1 cellular context compared by ENCODE assay signal in the genomic region with DNA sequence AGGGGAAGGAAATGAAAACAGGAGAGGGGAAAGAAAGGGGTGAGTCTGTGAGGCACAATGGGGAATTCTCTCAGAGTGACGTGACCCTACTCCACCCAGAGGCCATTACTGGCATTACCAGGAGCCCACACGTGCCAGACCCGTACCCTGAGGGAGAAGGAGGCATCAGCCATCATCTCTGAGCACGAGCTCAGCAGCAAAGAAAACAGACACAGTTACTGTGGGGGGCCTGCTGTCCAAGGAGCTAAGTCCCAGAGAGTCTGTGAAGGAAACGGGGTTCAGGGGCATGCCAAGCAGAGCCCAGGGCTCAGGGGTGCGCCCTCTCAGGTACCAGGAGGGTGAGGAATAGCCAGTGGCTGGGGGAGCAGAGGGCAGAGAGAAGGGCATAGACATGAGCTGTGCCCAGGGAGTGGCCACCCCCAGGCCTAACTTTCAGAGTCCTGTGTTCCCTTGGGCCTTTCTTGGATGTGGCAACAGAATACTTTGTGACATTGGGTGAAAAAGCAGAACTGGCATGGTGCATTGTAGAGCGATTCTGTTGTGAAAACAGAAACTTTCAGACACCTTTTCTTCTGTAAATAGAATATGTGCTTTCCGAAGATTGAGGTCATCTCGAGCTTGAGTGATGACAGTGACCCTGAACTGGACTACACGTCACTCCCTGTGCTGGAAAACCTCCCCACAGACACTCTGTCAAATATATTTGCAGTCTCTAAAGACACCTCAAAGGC.
A peak's percentile ranks its signal among the peaks of the same experiment; 100 is the strongest.
TF ChIP-seq lines count a peak whose summit lies in the region.

No MANE protein-coding gene starts in this region.

TF ChIP-seq in HepG2, 621 proteins besides CTCF, POLR2A, EP300 and RAD21 (continued from another document and continues in another):
- TF ChIP-seq, protein P1, sequence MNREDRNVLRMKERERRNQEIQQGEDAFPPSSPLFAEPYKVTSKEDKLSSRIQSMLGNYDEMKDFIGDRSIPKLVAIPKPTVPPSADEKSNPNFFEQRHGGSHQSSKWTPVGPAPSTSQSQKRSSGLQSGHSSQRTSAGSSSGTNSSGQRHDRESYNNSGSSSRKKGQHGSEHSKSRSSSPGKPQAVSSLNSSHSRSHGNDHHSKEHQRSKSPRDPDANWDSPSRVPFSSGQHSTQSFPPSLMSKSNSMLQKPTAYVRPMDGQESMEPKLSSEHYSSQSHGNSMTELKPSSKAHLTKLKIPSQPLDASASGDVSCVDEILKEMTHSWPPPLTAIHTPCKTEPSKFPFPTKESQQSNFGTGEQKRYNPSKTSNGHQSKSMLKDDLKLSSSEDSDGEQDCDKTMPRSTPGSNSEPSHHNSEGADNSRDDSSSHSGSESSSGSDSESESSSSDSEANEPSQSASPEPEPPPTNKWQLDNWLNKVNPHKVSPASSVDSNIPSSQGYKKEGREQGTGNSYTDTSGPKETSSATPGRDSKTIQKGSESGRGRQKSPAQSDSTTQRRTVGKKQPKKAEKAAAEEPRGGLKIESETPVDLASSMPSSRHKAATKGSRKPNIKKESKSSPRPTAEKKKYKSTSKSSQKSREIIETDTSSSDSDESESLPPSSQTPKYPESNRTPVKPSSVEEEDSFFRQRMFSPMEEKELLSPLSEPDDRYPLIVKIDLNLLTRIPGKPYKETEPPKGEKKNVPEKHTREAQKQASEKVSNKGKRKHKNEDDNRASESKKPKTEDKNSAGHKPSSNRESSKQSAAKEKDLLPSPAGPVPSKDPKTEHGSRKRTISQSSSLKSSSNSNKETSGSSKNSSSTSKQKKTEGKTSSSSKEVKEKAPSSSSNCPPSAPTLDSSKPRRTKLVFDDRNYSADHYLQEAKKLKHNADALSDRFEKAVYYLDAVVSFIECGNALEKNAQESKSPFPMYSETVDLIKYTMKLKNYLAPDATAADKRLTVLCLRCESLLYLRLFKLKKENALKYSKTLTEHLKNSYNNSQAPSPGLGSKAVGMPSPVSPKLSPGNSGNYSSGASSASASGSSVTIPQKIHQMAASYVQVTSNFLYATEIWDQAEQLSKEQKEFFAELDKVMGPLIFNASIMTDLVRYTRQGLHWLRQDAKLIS (CRISPR knock-in tag; IDR thresholded peaks at IDR 0.05) = no peak
- TF ChIP-seq, protein P2, sequence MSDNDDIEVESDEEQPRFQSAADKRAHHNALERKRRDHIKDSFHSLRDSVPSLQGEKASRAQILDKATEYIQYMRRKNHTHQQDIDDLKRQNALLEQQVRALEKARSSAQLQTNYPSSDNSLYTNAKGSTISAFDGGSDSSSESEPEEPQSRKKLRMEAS (IDR thresholded peaks at IDR 0.05) = peak; percentile 60; the same call in 1 of the 2 replicates
- TF ChIP-seq RFXAP (CRISPR knock-in tag; IDR thresholded peaks at IDR 0.05; ENCODE audit: borderline replicate concordance) = no peak
- 0 out of 2 replicates have a peak, but pooled peaks have one; percentile 14 for TF ChIP-seq GABPB1 (CRISPR knock-in tag; IDR thresholded peaks at IDR 0.05)
- peak; percentile 92 for TF ChIP-seq STAG1 (CRISPR knock-in tag; IDR thresholded peaks at IDR 0.05)
- no peak for TF ChIP-seq ZNF274 (CRISPR knock-in tag; IDR thresholded peaks at IDR 0.05)
- TF ChIP-seq ZNF512B (CRISPR knock-in tag; IDR thresholded peaks at IDR 0.05; ENCODE audit: borderline replicate concordance) = no peak
- TF ChIP-seq BCL6 (CRISPR knock-in tag; IDR thresholded peaks at IDR 0.05) = no peak
- TF ChIP-seq HIVEP1 (CRISPR knock-in tag; IDR thresholded peaks at IDR 0.05) = no peak
- peak; percentile 49; the same call in 1 of the 2 replicates for TF ChIP-seq KDM2A (CRISPR knock-in tag; IDR thresholded peaks at IDR 0.05; ENCODE audit: borderline replicate concordance, low read depth)
- no peak for TF ChIP-seq ZFP41 (CRISPR knock-in tag; IDR thresholded peaks at IDR 0.05; ENCODE audit: borderline replicate concordance)
- TF ChIP-seq, protein P3, sequence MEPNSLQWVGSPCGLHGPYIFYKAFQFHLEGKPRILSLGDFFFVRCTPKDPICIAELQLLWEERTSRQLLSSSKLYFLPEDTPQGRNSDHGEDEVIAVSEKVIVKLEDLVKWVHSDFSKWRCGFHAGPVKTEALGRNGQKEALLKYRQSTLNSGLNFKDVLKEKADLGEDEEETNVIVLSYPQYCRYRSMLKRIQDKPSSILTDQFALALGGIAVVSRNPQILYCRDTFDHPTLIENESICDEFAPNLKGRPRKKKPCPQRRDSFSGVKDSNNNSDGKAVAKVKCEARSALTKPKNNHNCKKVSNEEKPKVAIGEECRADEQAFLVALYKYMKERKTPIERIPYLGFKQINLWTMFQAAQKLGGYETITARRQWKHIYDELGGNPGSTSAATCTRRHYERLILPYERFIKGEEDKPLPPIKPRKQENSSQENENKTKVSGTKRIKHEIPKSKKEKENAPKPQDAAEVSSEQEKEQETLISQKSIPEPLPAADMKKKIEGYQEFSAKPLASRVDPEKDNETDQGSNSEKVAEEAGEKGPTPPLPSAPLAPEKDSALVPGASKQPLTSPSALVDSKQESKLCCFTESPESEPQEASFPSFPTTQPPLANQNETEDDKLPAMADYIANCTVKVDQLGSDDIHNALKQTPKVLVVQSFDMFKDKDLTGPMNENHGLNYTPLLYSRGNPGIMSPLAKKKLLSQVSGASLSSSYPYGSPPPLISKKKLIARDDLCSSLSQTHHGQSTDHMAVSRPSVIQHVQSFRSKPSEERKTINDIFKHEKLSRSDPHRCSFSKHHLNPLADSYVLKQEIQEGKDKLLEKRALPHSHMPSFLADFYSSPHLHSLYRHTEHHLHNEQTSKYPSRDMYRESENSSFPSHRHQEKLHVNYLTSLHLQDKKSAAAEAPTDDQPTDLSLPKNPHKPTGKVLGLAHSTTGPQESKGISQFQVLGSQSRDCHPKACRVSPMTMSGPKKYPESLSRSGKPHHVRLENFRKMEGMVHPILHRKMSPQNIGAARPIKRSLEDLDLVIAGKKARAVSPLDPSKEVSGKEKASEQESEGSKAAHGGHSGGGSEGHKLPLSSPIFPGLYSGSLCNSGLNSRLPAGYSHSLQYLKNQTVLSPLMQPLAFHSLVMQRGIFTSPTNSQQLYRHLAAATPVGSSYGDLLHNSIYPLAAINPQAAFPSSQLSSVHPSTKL (CRISPR knock-in tag; IDR thresholded peaks at IDR 0.05) = peak; percentile 40; the same call in 1 of the 2 replicates
- TF ChIP-seq BRD4 (CRISPR knock-in tag; IDR thresholded peaks at IDR 0.05) = no peak
- TF ChIP-seq ZNF501 (CRISPR knock-in tag; IDR thresholded peaks at IDR 0.05) = peak; percentile 36; the same call in 1 of the 2 replicates
- TF ChIP-seq, protein P4, sequence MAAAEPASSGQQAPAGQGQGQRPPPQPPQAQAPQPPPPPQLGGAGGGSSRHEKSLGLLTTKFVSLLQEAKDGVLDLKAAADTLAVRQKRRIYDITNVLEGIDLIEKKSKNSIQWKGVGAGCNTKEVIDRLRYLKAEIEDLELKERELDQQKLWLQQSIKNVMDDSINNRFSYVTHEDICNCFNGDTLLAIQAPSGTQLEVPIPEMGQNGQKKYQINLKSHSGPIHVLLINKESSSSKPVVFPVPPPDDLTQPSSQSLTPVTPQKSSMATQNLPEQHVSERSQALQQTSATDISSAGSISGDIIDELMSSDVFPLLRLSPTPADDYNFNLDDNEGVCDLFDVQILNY (CRISPR knock-in tag; conservative IDR thresholded peaks at IDR 0.05) = no peak
- no peak for TF ChIP-seq ZNF777 (CRISPR knock-in tag; IDR thresholded peaks at IDR 0.05)
- TF ChIP-seq EZH2 (conservative IDR thresholded peaks at IDR 0.05; ENCODE audit: low read depth, low read length) = no peak
- TF ChIP-seq, protein P5, sequence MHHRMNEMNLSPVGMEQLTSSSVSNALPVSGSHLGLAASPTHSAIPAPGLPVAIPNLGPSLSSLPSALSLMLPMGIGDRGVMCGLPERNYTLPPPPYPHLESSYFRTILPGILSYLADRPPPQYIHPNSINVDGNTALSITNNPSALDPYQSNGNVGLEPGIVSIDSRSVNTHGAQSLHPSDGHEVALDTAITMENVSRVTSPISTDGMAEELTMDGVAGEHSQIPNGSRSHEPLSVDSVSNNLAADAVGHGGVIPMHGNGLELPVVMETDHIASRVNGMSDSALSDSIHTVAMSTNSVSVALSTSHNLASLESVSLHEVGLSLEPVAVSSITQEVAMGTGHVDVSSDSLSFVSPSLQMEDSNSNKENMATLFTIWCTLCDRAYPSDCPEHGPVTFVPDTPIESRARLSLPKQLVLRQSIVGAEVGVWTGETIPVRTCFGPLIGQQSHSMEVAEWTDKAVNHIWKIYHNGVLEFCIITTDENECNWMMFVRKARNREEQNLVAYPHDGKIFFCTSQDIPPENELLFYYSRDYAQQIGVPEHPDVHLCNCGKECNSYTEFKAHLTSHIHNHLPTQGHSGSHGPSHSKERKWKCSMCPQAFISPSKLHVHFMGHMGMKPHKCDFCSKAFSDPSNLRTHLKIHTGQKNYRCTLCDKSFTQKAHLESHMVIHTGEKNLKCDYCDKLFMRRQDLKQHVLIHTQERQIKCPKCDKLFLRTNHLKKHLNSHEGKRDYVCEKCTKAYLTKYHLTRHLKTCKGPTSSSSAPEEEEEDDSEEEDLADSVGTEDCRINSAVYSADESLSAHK (CRISPR knock-in tag; IDR thresholded peaks at IDR 0.05; ENCODE audit: borderline replicate concordance) = no peak
- TF ChIP-seq SOX13 (IDR thresholded peaks at IDR 0.05) = no peak
- 0 out of 4 replicates have a peak, but pooled peaks of 1 of the 2 experiments have one; percentile 22 for TF ChIP-seq SOX13 (CRISPR knock-in tag; conservative IDR thresholded peaks at IDR 0.05 in 1 of 2, IDR thresholded peaks at IDR 0.05 in 1 of 2)
- TF ChIP-seq THAP9 (CRISPR knock-in tag; IDR thresholded peaks at IDR 0.05; ENCODE audit: borderline replicate concordance) = peak; percentile 24; the same call in 1 of the 2 replicates
- TF ChIP-seq ZNF441 (CRISPR knock-in tag; IDR thresholded peaks at IDR 0.05; ENCODE audit: borderline replicate concordance) = no peak
- no peak for TF ChIP-seq MIER3 (CRISPR knock-in tag; IDR thresholded peaks at IDR 0.05; ENCODE audit: borderline replicate concordance)
- TF ChIP-seq TBX2 (CRISPR knock-in tag; IDR thresholded peaks at IDR 0.05; ENCODE audit: borderline replicate concordance) = 0 out of 2 replicates have a peak, but pooled peaks have one; percentile 8
- no peak for TF ChIP-seq ZZZ3 (CRISPR knock-in tag; IDR thresholded peaks at IDR 0.05; ENCODE audit: borderline replicate concordance)
- TF ChIP-seq ASH2L (IDR thresholded peaks at IDR 0.05; ENCODE audit: insufficient read length, low read depth, low read length) = peak; percentile 8
- no peak for TF ChIP-seq PHF20 (CRISPR knock-in tag; IDR thresholded peaks at IDR 0.05)
- TF ChIP-seq NFYB (CRISPR knock-in tag; IDR thresholded peaks at IDR 0.05) = no peak
- TF ChIP-seq MAZ (IDR thresholded peaks at IDR 0.05; ENCODE audit: borderline replicate concordance, low read depth, low read length) = 0 out of 2 replicates have a peak, but pooled peaks have one; percentile 42
- TF ChIP-seq MAZ (CRISPR knock-in tag; IDR thresholded peaks at IDR 0.05; ENCODE audit: low read depth) = no peak
- TF ChIP-seq NCOR1 (IDR thresholded peaks at IDR 0.05; ENCODE audit: borderline replicate concordance, low read length) = no peak
- no peak for TF ChIP-seq ZNF235 (CRISPR knock-in tag; IDR thresholded peaks at IDR 0.05; ENCODE audit: borderline replicate concordance)
- no peak for TF ChIP-seq GLI4 (CRISPR knock-in tag; IDR thresholded peaks at IDR 0.05; ENCODE audit: borderline replicate concordance)
- TF ChIP-seq, protein P6, sequence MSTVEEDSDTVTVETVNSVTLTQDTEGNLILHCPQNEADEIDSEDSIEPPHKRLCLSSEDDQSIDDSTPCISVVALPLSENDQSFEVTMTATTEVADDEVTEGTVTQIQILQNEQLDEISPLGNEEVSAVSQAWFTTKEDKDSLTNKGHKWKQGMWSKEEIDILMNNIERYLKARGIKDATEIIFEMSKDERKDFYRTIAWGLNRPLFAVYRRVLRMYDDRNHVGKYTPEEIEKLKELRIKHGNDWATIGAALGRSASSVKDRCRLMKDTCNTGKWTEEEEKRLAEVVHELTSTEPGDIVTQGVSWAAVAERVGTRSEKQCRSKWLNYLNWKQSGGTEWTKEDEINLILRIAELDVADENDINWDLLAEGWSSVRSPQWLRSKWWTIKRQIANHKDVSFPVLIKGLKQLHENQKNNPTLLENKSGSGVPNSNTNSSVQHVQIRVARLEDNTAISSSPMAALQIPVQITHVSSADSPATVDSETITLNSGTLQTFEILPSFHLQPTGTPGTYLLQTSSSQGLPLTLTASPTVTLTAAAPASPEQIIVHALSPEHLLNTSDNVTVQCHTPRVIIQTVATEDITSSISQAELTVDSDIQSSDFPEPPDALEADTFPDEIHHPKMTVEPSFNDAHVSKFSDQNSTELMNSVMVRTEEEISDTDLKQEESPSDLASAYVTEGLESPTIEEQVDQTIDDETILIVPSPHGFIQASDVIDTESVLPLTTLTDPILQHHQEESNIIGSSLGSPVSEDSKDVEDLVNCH (CRISPR knock-in tag; IDR thresholded peaks at IDR 0.05) = no peak
- peak; percentile 48; the same call in 1 of the 2 replicates for TF ChIP-seq ZBTB21 (CRISPR knock-in tag; IDR thresholded peaks at IDR 0.05)
- no peak for TF ChIP-seq ZNF790 (CRISPR knock-in tag; IDR thresholded peaks at IDR 0.05; ENCODE audit: borderline replicate concordance)
